2 cellular contexts compared by ENCODE assay signal in genomic region chr6:43989556-43990248, GRCh38.
A peak's percentile ranks its signal among the peaks of the same experiment; 100 is the strongest.
TF ChIP-seq lines count a peak whose summit lies in the region.

No MANE protein-coding gene starts in this region.

TF ChIP-seq in SK-N-SH, 30 proteins besides CTCF, POLR2A, EP300 and RAD21:
- TF ChIP-seq RFX5 (IDR thresholded peaks at IDR 0.05; ENCODE audit: low read length) (no peak), GATA2 (CRISPR knock-in tag; IDR thresholded peaks at IDR 0.05) (peak; percentile 72), NRF1 (IDR thresholded peaks at IDR 0.05; ENCODE audit: low read depth, low read length) (no peak), SMC3 (IDR thresholded peaks at IDR 0.05; ENCODE audit: low read depth, low read length) (peak; percentile 12; the same call in 1 of the 2 replicates)

TF ChIP-seq in HepG2, 621 proteins besides CTCF, POLR2A, EP300 and RAD21 (continues in another document):
- TF ChIP-seq ZMAT3 (CRISPR knock-in tag; conservative IDR thresholded peaks at IDR 0.05) (peak; percentile 62; the same call in 1 of the 2 replicates), NCOA1 (CRISPR knock-in tag; IDR thresholded peaks at IDR 0.05) (no peak; the same call in 1 of the 2 replicates), ZNF263 (CRISPR knock-in tag; IDR thresholded peaks at IDR 0.05) (no peak), SAFB2 (CRISPR knock-in tag; IDR thresholded peaks at IDR 0.05; ENCODE audit: borderline replicate concordance, low read depth) (no peak), ZNF407 (CRISPR knock-in tag; IDR thresholded peaks at IDR 0.05; ENCODE audit: not compliant biosample characterization) (peak; percentile 56), EEA1 (CRISPR knock-in tag; IDR thresholded peaks at IDR 0.05; ENCODE audit: borderline replicate concordance) (no peak), ZNF275 (CRISPR knock-in tag; IDR thresholded peaks at IDR 0.05; ENCODE audit: borderline replicate concordance) (no peak), NONO (IDR thresholded peaks at IDR 0.05) (no peak), NONO (CRISPR knock-in tag; conservative IDR thresholded peaks at IDR 0.05) (no peak), HNF1A (IDR thresholded peaks at IDR 0.05; ENCODE audit: low read depth) (no peak), HNF1A (CRISPR knock-in tag; IDR thresholded peaks at IDR 0.05; ENCODE audit: borderline replicate concordance) (no peak), ZNF513 (CRISPR knock-in tag; conservative IDR thresholded peaks at IDR 0.05) (no peak), RNF2 (conservative IDR thresholded peaks at IDR 0.05; ENCODE audit: low read depth) (peak; percentile 61; the same call in 1 of the 2 replicates), ZNF234 (CRISPR knock-in tag; conservative IDR thresholded peaks at IDR 0.05) (no peak), SMARCC2 (IDR thresholded peaks at IDR 0.05) (no peak), XRCC5 (optimal IDR thresholded peaks at IDR 0.05; ENCODE audit: low read length) (no peak), SALL1 (CRISPR knock-in tag; IDR thresholded peaks at IDR 0.05) (no peak), KLF6 (CRISPR knock-in tag; IDR thresholded peaks at IDR 0.05) (no peak), RBFOX2 (IDR thresholded peaks at IDR 0.05; ENCODE audit: low read depth, low read length) (no peak), ZFP37 (CRISPR knock-in tag; IDR thresholded peaks at IDR 0.05; ENCODE audit: borderline replicate concordance) (no peak), E2F1 (CRISPR knock-in tag; IDR thresholded peaks at IDR 0.05) (no peak), ZNF556 (CRISPR knock-in tag; IDR thresholded peaks at IDR 0.05; ENCODE audit: borderline replicate concordance) (no peak), DBP (CRISPR knock-in tag; IDR thresholded peaks at IDR 0.05; ENCODE audit: not compliant biosample characterization) (no peak), TGIF2 (CRISPR knock-in tag; IDR thresholded peaks at IDR 0.05) (no peak), NR2F6 (IDR thresholded peaks at IDR 0.05) (no peak), NR2F6 (CRISPR knock-in tag; IDR thresholded peaks at IDR 0.05) (no peak), CBX5 (CRISPR knock-in tag; IDR thresholded peaks at IDR 0.05; ENCODE audit: borderline replicate concordance) (peak; percentile 58; the same call in 1 of the 2 replicates), ZNF547 (CRISPR knock-in tag; IDR thresholded peaks at IDR 0.05) (no peak), ZNF512B (CRISPR knock-in tag; IDR thresholded peaks at IDR 0.05; ENCODE audit: borderline replicate concordance) (0 out of 2 replicates have a peak, but pooled peaks have one; percentile 65), ZNF710 (CRISPR knock-in tag; IDR thresholded peaks at IDR 0.05; ENCODE audit: borderline replicate concordance) (no peak), ERF (CRISPR knock-in tag; IDR thresholded peaks at IDR 0.05) (no peak)
